In the genomic region with DNA sequence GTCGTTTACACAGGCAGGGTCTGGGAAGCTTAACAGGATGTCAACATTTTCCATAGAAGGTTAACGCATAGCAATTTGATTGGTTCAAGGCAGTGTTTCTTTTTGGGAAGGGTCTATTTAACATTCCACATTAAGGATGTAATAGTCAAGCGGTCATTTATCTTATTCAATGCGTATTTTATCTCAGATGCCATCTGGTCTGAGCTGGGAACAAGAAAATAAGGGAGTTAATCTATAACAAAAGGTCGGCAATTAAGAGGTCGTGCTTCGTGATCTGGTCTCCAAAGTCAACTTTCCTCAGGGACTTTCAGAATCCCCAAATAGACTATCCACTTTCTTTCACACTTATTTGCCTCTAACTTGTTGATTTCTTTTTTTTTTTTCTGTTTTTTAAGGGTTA, we compare ENCODE assay signal across 8 cellular contexts. TPM values are rescaled to one million over a fixed set of nuclear protein-coding genes. Genes with fewer than 3 reads are reported as not detected.
A peak's percentile ranks its signal among the peaks of the same experiment; 100 is the strongest.
DNase-seq lines count a peak whose midpoint lies in the region; ATAC-seq, FAIRE-seq and TF ChIP-seq lines count a peak whose summit lies in the region.

No MANE protein-coding gene starts in this region.

- RAD21 ChIA-PET in GM12878 (lab: Charles Lee; ENCODE audit: unreplicated experiment) = interaction anchor here (1.0 to 6.2 kb wide), 6 partner anchors 8 to 305 kb away, joined by 3 to 47 read pairs (median 6); a partner anchor contains a TSS

- peak overlapping the region; percentile 91 for H3K9ac ChIP-seq in GM12878 (ENCODE audit: control insufficient read depth, insufficient read depth, low read length)

- FAIRE-seq in GM12878 (lab: Jason Lieb, UNC) = peak; percentile 31

- H3K27ac ChIP-seq in left ventricle myocardium inferior (replicated peaks) = peak overlapping the region; percentile 96
- peak overlapping the region; percentile 76 for H3K27ac ChIP-seq in GM12878 (ENCODE audit: control insufficient read depth, insufficient read depth)
- H3K27ac ChIP-seq in uterus = peak overlapping the region; percentile 95

- TSS peak; percentile 92 for BruUV-seq in GM12878 (replicated peaks; lab: Mats Ljungman, UMichigan)

- intact Hi-C loops in left ventricle myocardium inferior (cut with micrococcal nuclease) = no loop called here
- intact Hi-C loops in left ventricle myocardium superior (cut with micrococcal nuclease) = loop anchor here (10.0 kb wide), 1 partner anchor 224 kb away; no protein-coding TSS in a partner anchor
- intact Hi-C loops in GM12878 (cut with micrococcal nuclease; ENCODE audit: unreplicated experiment) = loop anchor here (5.0 kb wide), 1 partner anchor 206 kb away; no protein-coding TSS in a partner anchor
- intact Hi-C loops in uterus (cut with DNase I; ENCODE audit: low total_unique reads) = no loop called here

- H3K79me2 ChIP-seq in GM12878 (ENCODE audit: control insufficient read depth, insufficient read depth, low read length) = peaks cover 49% of the 10 kb centered on the region

- TF ChIP-seq POLR2A in GM12878 (IDR thresholded peaks at IDR 0.05; ENCODE audit: low read depth, low read length) = no peak
- TF ChIP-seq POLR2A in uterus (IDR thresholded peaks at IDR 0.05) = no peak

- H3K36me3 ChIP-seq in left ventricle myocardium inferior (peaks cover 9% of the 10 kb centered on the region), GM12878 (ENCODE audit: control insufficient read depth in 2 of 2, insufficient read depth in 2 of 2, low read length in 1 of 2) (no peaks in the 10 kb centered on the region), uterus (no peaks in the 10 kb centered on the region)

- no peak for TF ChIP-seq EP300 in GM12878 (IDR thresholded peaks at IDR 0.05; ENCODE audit: borderline replicate concordance in 1 of 2, control insufficient read depth in 1 of 2, low read depth in 2 of 2, low read length in 2 of 2)

- peak overlapping the region; percentile 50 for H2AFZ ChIP-seq in GM12878 (ENCODE audit: control insufficient read depth, low read depth, low read length)

- peaks cover 41% of the 10 kb centered on the region for H3K4me1 Mint-ChIP-seq in memory B cell

- no peak for TF ChIP-seq RAD21 in GM12878 (IDR thresholded peaks at IDR 0.05; ENCODE audit: insufficient read depth, low read depth, low read length)

- 3% methylated on average over 7 of the region's 7 CpGs for WGBS in GM12878 (ENCODE audit: insufficient coverage, insufficient replicate concordance, low lambda C conversion rate, missing lambda C conversion rate)

- H3K9me3 ChIP-seq in left ventricle myocardium inferior (replicated peaks) = no peaks in the 10 kb centered on the region
- no peaks in the 10 kb centered on the region; the same call in 1 of the 3 replicates for H3K9me3 ChIP-seq in GM12878 (replicated peaks; ENCODE audit: control insufficient read depth, insufficient read depth, low read length)
- H3K9me3 ChIP-seq in uterus = no peaks in the 10 kb centered on the region

- POLR2A ChIA-PET in GM12878 (lab: Charles Lee) = interaction anchor here (1.2 to 1.4 kb wide), 3 partner anchors 147 to 243 kb away, joined by 3 to 6 read pairs (median 3); no protein-coding TSS in a partner anchor

- no peaks in the 10 kb centered on the region for H3K27me3 ChIP-seq in left ventricle myocardium inferior (ENCODE audit: low read depth)
- H3K27me3 ChIP-seq in GM12878 (replicated peaks in 1 of 2; ENCODE audit: control insufficient read depth in 2 of 2, insufficient read depth in 2 of 2, low read length in 1 of 2) = no peaks in the 10 kb centered on the region
- H3K27me3 ChIP-seq in uterus = no peaks in the 10 kb centered on the region

- peaks cover 3% of the 10 kb centered on the region for H3K9me3 Mint-ChIP-seq in memory B cell

- no peaks in the 10 kb centered on the region for H4K20me1 ChIP-seq in GM12878 (ENCODE audit: control insufficient read depth, insufficient read depth)

- DNase-seq in left ventricle myocardium inferior (no peak), left ventricle myocardium superior (no peak), GM12878 (ENCODE audit: low read depth, low spot score) (no peak), memory B cell (ENCODE audit: low spot score in 2 of 2) (no peak), uterus (no peak), NCI-H226 (no peak)

- peak overlapping the region; percentile 79 for H3K4me2 ChIP-seq in GM12878 (ENCODE audit: control insufficient read depth, insufficient read depth)

- ATAC-seq in left ventricle myocardium superior (no peak), GM12878 (no peak), memory B cell (ENCODE audit: low read depth) (no peak), GM19463 (IDR thresholded peaks at IDR 0.05; ENCODE audit: unreplicated experiment) (no peak), GM18517 (IDR thresholded peaks at IDR 0.05; ENCODE audit: unreplicated experiment) (no peak)

- H3K4me3 Mint-ChIP-seq in memory B cell = peak overlapping the region; percentile 91

- peak overlapping the region; percentile 90 for H3K27ac Mint-ChIP-seq in memory B cell

- H3K4me3 ChIP-seq in left ventricle myocardium inferior (peak overlapping the region; percentile 75), GM12878 (peak overlapping the region; percentile 86), uterus (peak overlapping the region; percentile 70 to 74)

- H3K4me1 ChIP-seq in left ventricle myocardium inferior (peaks cover 53% of the 10 kb centered on the region), GM12878 (ENCODE audit: control insufficient read depth, insufficient read depth, low read length) (peaks cover 12% of the 10 kb centered on the region; the same call in 1 of the 2 replicates), uterus (peaks cover 0 to 10% of the 10 kb centered on the region in 2 donors)

- SMC1A ChIA-PET in GM12878 (lab: Charles Lee; ENCODE audit: uncharacterized antibody, unreplicated experiment) = interaction anchor here (0.6 to 1.5 kb wide), 8 partner anchors 9 to 277 kb away, joined by 3 read pairs; no protein-coding TSS in a partner anchor

- in situ Hi-C loops in GM12878 (cut with MboI) = no loop called here

- CTCF ChIA-PET in GM12878 (lab: Yijun Ruan, JAX) = interaction anchor here (0.7 to 0.9 kb wide), 2 partner anchors 54 to 102 kb away, joined by 3 read pairs; no protein-coding TSS in a partner anchor

- TF ChIP-seq CTCF in left ventricle myocardium inferior (IDR thresholded peaks at IDR 0.05; ENCODE audit: borderline replicate concordance) (no peak), GM12878 (IDR thresholded peaks at IDR 0.05 in 2 of 3, conservative IDR thresholded peaks at IDR 0.05 in 1 of 3; ENCODE audit: control insufficient read depth in 2 of 3, extremely low read depth in 1 of 3, insufficient read depth in 1 of 3, low read depth in 3 of 3, low read length in 3 of 3) (no peak), uterus (IDR thresholded peaks at IDR 0.05) (no peak)

- no peaks in the 10 kb centered on the region for H3K27me3 Mint-ChIP-seq in memory B cell

- H3K36me3 Mint-ChIP-seq in memory B cell = peaks cover 20% of the 10 kb centered on the region

TF ChIP-seq in GM12878, 131 proteins besides CTCF, POLR2A, EP300 and RAD21 (continues in another document):
- TF ChIP-seq STAT3 (IDR thresholded peaks at IDR 0.05; ENCODE audit: low read depth, low read length) = no peak
- no peak for TF ChIP-seq ASH2L (IDR thresholded peaks at IDR 0.05; ENCODE audit: borderline replicate concordance, low read depth)
- TF ChIP-seq SIX5 (IDR thresholded peaks at IDR 0.05; ENCODE audit: low read depth, low read length, severe bottlenecking) = no peak
- TF ChIP-seq YBX1 (IDR thresholded peaks at IDR 0.05) = no peak
- TF ChIP-seq, protein P1, sequence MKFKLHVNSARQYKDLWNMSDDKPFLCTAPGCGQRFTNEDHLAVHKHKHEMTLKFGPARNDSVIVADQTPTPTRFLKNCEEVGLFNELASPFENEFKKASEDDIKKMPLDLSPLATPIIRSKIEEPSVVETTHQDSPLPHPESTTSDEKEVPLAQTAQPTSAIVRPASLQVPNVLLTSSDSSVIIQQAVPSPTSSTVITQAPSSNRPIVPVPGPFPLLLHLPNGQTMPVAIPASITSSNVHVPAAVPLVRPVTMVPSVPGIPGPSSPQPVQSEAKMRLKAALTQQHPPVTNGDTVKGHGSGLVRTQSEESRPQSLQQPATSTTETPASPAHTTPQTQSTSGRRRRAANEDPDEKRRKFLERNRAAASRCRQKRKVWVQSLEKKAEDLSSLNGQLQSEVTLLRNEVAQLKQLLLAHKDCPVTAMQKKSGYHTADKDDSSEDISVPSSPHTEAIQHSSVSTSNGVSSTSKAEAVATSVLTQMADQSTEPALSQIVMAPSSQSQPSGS (IDR thresholded peaks at IDR 0.05; ENCODE audit: low read length) = no peak
- TF ChIP-seq ZNF217 (IDR thresholded peaks at IDR 0.05) = no peak
- no peak for TF ChIP-seq BHLHE40 (IDR thresholded peaks at IDR 0.05; ENCODE audit: borderline replicate concordance in 1 of 2, low read depth in 2 of 2, low read length in 1 of 2)
- no peak for TF ChIP-seq ETV6 (conservative IDR thresholded peaks at IDR 0.05 in 1 of 2, IDR thresholded peaks at IDR 0.05 in 1 of 2; ENCODE audit: borderline replicate concordance in 1 of 2, low read depth in 1 of 2)
- TF ChIP-seq HDAC2 (IDR thresholded peaks at IDR 0.05) = no peak
- no peak for TF ChIP-seq CBFB (IDR thresholded peaks at IDR 0.05; ENCODE audit: low read depth)

RNA-seq across cellular contexts. Expression of a gene that starts 0.6 kb away (rescaled TPM):
- total RNA-seq in left ventricle myocardium inferior (19.4 TPM), left ventricle myocardium superior (24.8 TPM), GM12878 (2014; rRNA removed) (35.0 and 45.0 TPM in 2 replicates), GM12878 (2014; rRNA removed; fragmentation: Illumina TruSeq; extraction: Trizol) (78.7 and 81.8 TPM in 2 replicates), GM12878 (2021) (54.5 and 60.5 TPM in 2 replicates), uterus (100 to 1,000 TPM in 1 of 4 donors, 10 to 100 TPM in 3; 39.1 to 145 (median 75.6) TPM)
- total RNA-seq in GM12878 (2013; cell fraction: nucleolus; rRNA removed) = 230 and 232 TPM in 2 replicates
- polyA plus RNA-seq in GM12878 (2011; ENCODE audit: low read depth) = 18.6 TPM
- polyA plus RNA-seq in GM12878 (2011; rRNA removed) (52.8 and 79.3 TPM in 2 replicates), GM12878 (2014; fragmentation: Illumina TruSeq; extraction: Trizol) (68.8 and 117 TPM in 2 replicates), GM12878 (2014; fragmentation: Nextera tagmentation; extraction: Ambion mirVana) (10 to 100 TPM; 18.9 to 23.6 TPM), GM12878 (2014; rRNA removed) (31.7 and 41.8 TPM in 2 replicates), GM12878 (2016; fragmentation: Nextera tagmentation; extraction: Ambion mirVana) (10 to 100 TPM; 33.4 to 37.6 TPM)
- 22.8 and 32.1 TPM in 2 replicates for polyA plus RNA-seq in GM12878 (2011; cell fraction: cytosol; rRNA removed)
- polyA plus RNA-seq in GM12878 (2011; cell fraction: nucleus; rRNA removed) = 62.1 and 62.4 TPM in 2 replicates
- polyA plus RNA-seq in GM12878 (2012) = 36.4 and 37.0 TPM in 2 replicates
- polyA minus RNA-seq in GM12878 (2011; rRNA and poly(A)+ RNA removed) = 53.7 and 91.1 TPM in 2 replicates
- 19.5 and 26.6 TPM in 2 replicates for polyA minus RNA-seq in GM12878 (2011; cell fraction: cytosol; rRNA and poly(A)+ RNA removed)
- polyA minus RNA-seq in GM12878 (2011; cell fraction: nucleus; rRNA and poly(A)+ RNA removed) = 37.2 and 48.0 TPM in 2 replicates

Comparison
In these comparisons a context has a peak if more than half of its experiments do, and no peak if none do; other contexts are left out.
1. intact Hi-C loops: an anchor here in left ventricle myocardium superior (10.0 kb wide) and GM12878 (5.0 kb wide); none called in left ventricle myocardium inferior and uterus.